In genomic region chr6:43724914-43725642, GRCh38 we compare ENCODE assay signal across 8 cellular contexts. TPM values are rescaled to one million over a fixed set of nuclear protein-coding genes. Genes with fewer than 3 reads are reported as not detected.
DNase-seq lines count a peak whose midpoint lies in the region; ATAC-seq and TF ChIP-seq lines count a peak whose summit lies in the region.

No MANE protein-coding gene starts in this region.

- H3K79me2 ChIP-seq in Loucy (ENCODE audit: insufficient read depth, low read length), result no peaks in the 10 kb centered on the region

- peak overlapping the region; percentile 79 for H3K4me2 ChIP-seq in Loucy (ENCODE audit: low read depth, low read length, poor library complexity, severe bottlenecking)

- ATAC-seq in GM21529 (IDR thresholded peaks at IDR 0.05; ENCODE audit: unreplicated experiment) (peak; percentile 76), right lobe of liver (peak; percentile 69 to 83 (median 81))

- WGBS in right lobe of liver (ENCODE audit: insufficient coverage, low coverage, low lambda C conversion rate, missing lambda C conversion rate), result 13% methylated on average over 6 of the region's 17 CpGs

- H3K9me3 ChIP-seq in Loucy (ENCODE audit: insufficient read depth, low read depth, low read length) (no peaks in the 10 kb centered on the region), right lobe of liver (no peaks in the 10 kb centered on the region)

- DNase-seq in COLO668 (lab: John Stamatoyannopoulos, UW; ENCODE audit: unreplicated experiment) (peak; percentile 90), T1000 (lab: John Stamatoyannopoulos, UW) (peak; percentile 21), astrocyte of the cerebellum (ENCODE audit: low read depth) (peak; percentile 85), right lobe of liver (peak; percentile 78 to 86 (median 84)), H7 (no peak)
- peak; percentile 91 for DNase-seq in stimulated activated CD8-positive, alpha-beta memory T cell treated with anti-CD3 and anti-CD28 coated beads, Interleukin-4, amount 100 ng/mL, for 48 hours

- H3K9me2 ChIP-seq in Loucy (replicated peaks; ENCODE audit: low read depth, low read length), result no peaks in the 10 kb centered on the region

- TF ChIP-seq CTCF in Loucy (conservative IDR thresholded peaks at IDR 0.05; ENCODE audit: low read length) (no peak), astrocyte of the cerebellum (IDR thresholded peaks at IDR 0.05; ENCODE audit: low read depth, low read length, missing control alignments) (no peak), right lobe of liver (IDR thresholded peaks at IDR 0.05) (no peak)

- H3K36me3 ChIP-seq in Loucy (ENCODE audit: insufficient read depth, low read length), result no peaks in the 10 kb centered on the region
- no peaks in the 10 kb centered on the region for H3K36me3 ChIP-seq in right lobe of liver
- H3K36me3 ChIP-seq in H7 (replicated peaks; ENCODE audit: control insufficient read depth, insufficient read depth, low read length), result no peaks in the 10 kb centered on the region

- peak overlapping the region; percentile 74 for H3K9ac ChIP-seq in Loucy (ENCODE audit: low read depth, low read length, poor library complexity, severe bottlenecking)

- in situ Hi-C loops in astrocyte of the cerebellum (cut with HindIII; ENCODE audit: low sequenced_read_pairs), result no loop called here

- no peaks in the 10 kb centered on the region for H3F3A ChIP-seq in Loucy (ENCODE audit: low read depth)

- intact Hi-C loops in right lobe of liver (cut with DNase I), result loop anchor here in 1 of 2 donors (5.0 kb wide), 1 partner anchor 357 kb away; no protein-coding TSS in a partner anchor

- no peaks in the 10 kb centered on the region for H4K20me1 ChIP-seq in Loucy (ENCODE audit: insufficient read depth, low read length, poor library complexity, severe bottlenecking)

- no peaks in the 10 kb centered on the region for H3K27me3 ChIP-seq in Loucy (ENCODE audit: insufficient read depth, low read length, poor library complexity, severe bottlenecking)
- no peaks in the 10 kb centered on the region for H3K27me3 ChIP-seq in right lobe of liver
- no peaks in the 10 kb centered on the region for H3K27me3 ChIP-seq in H7 (ENCODE audit: control insufficient read depth, insufficient read depth, low read length)

- peak overlapping the region; percentile 53 for H3K4me3 ChIP-seq in Loucy (ENCODE audit: low read length, poor library complexity, severe bottlenecking)
- H3K4me3 ChIP-seq in astrocyte of the cerebellum (ENCODE audit: low read depth, low read length), result no peak overlapping the region
- H3K4me3 ChIP-seq in right lobe of liver, result no peak overlapping the region
- no peak overlapping the region for H3K4me3 ChIP-seq in H7 (ENCODE audit: insufficient read depth, low read depth, low read length)

- H2AFZ ChIP-seq in Loucy (ENCODE audit: low read length), result peak overlapping the region; percentile 53

- peaks cover 20% of the 10 kb centered on the region for H3K4me1 ChIP-seq in Loucy (ENCODE audit: insufficient read depth, low read length, poor library complexity, severe bottlenecking)
- H3K4me1 ChIP-seq in right lobe of liver, result no peaks in the 10 kb centered on the region

- peak; percentile 16 for TF ChIP-seq POLR2A in right lobe of liver (IDR thresholded peaks at IDR 0.05)

- no peak overlapping the region for H3K27ac ChIP-seq in right lobe of liver

RNA-seq across cellular contexts. Expression of gene MRPS18A, which starts 37.5 kb away (rescaled TPM):
- total RNA-seq in right lobe of liver, result 10 to 100 TPM; 23.5 to 45.4 (median 25.6) TPM
- total RNA-seq in H7 (2014; rRNA removed; shearing (Covaris generic)), result 77.3 and 102 TPM in 2 replicates

RNA-seq across cellular contexts. Expression of gene VEGFA, which starts 44.9 kb away (rescaled TPM):
- total RNA-seq in right lobe of liver, result 100 to 1,000 TPM in 5 of 6 experiments, 10 to 100 TPM in 1; 91.3 to 571 (median 132) TPM
- 32.1 and 39.6 TPM in 2 replicates for total RNA-seq in H7 (2014; rRNA removed; shearing (Covaris generic))
